In genomic region chr12:47188576-47189441, GRCh38 we compare ENCODE assay signal across 10 cellular contexts.
DNase-seq lines count a peak whose midpoint lies in the region; ATAC-seq and TF ChIP-seq lines count a peak whose summit lies in the region.
"Had no signal": no experiment of that assay in that cellular context is flagged by ENCODE, and none has a peak within 500 bp of the region (broad histone marks: within the 10 kb centered on the region; RNA-seq: fewer than 3 reads in every experiment).

No MANE protein-coding gene starts in this region.

- H3K4me1 Mint-ChIP-seq in activated T-helper 1 cell treated with anti-CD3 and anti-CD28 coated beads, Interleukin-12 subunit alpha, Interleukin-12 subunit beta, Interleukin-2, Interleukin-4 antibody, amounts not matched to agents 30 ng/mL and 10 ng/mL and 1 ng/mL, durations not matched to agents 14 hours and 24 hours and 36 hours (ENCODE audit: low read depth): peaks cover 61% of the 10 kb centered on the region
- peaks cover 50% of the 10 kb centered on the region for H3K4me1 Mint-ChIP-seq in T-helper 2 cell treated with Interferon-gamma antibody and Interleukin-4, amounts not matched to agents 5 μg/mL and 100 μg/mL, for 36 hours (ENCODE audit: low read depth)

- H3K36me3 ChIP-seq in psoas muscle (ENCODE audit: insufficient read depth in 1 of 2, low read depth in 1 of 2): no peaks in the 10 kb centered on the region

- no peaks in the 10 kb centered on the region for H3K27me3 Mint-ChIP-seq in activated T-helper 1 cell treated with anti-CD3 and anti-CD28 coated beads, Interleukin-12 subunit alpha, Interleukin-12 subunit beta, Interleukin-2, Interleukin-4 antibody, amounts not matched to agents 30 ng/mL and 10 ng/mL and 1 ng/mL, durations not matched to agents 14 hours and 24 hours and 36 hours (ENCODE audit: insufficient read depth)
- H3K27me3 Mint-ChIP-seq in T-helper 2 cell treated with Interferon-gamma antibody and Interleukin-4, amounts not matched to agents 5 μg/mL and 100 μg/mL, for 36 hours (ENCODE audit: low read depth): no peaks in the 10 kb centered on the region
- H3K27me3 Mint-ChIP-seq: naive B cell had no signal

- H3K9me3 ChIP-seq in AG04450 (ENCODE audit: control insufficient read depth, insufficient read depth, low read length): no peaks in the 10 kb centered on the region
- H3K9me3 ChIP-seq in psoas muscle: no peaks in the 10 kb centered on the region

- POLR2A ChIA-PET in AG04450 (lab: Yijun Ruan, JAX): no interaction called here

- H3K4me3 Mint-ChIP-seq in activated T-helper 1 cell treated with anti-CD3 and anti-CD28 coated beads, Interleukin-12 subunit alpha, Interleukin-12 subunit beta, Interleukin-2, Interleukin-4 antibody, amounts not matched to agents 30 ng/mL and 10 ng/mL and 1 ng/mL, durations not matched to agents 14 hours and 24 hours and 36 hours: no peak overlapping the region
- H3K4me3 Mint-ChIP-seq in T-helper 2 cell treated with Interferon-gamma antibody and Interleukin-4, amounts not matched to agents 5 μg/mL and 100 μg/mL, for 36 hours: no peak overlapping the region

- H3K36me3 Mint-ChIP-seq in activated T-helper 1 cell treated with anti-CD3 and anti-CD28 coated beads, Interleukin-12 subunit alpha, Interleukin-12 subunit beta, Interleukin-2, Interleukin-4 antibody, amounts not matched to agents 30 ng/mL and 10 ng/mL and 1 ng/mL, durations not matched to agents 14 hours and 24 hours and 36 hours (ENCODE audit: low read depth): peaks cover 34% of the 10 kb centered on the region
- peaks cover 39% of the 10 kb centered on the region for H3K36me3 Mint-ChIP-seq in T-helper 2 cell treated with Interferon-gamma antibody and Interleukin-4, amounts not matched to agents 5 μg/mL and 100 μg/mL, for 36 hours (ENCODE audit: low read depth)

- intact Hi-C loops in activated T-helper 1 cell treated with anti-CD3 and anti-CD28 coated beads, Interleukin-12 subunit alpha, Interleukin-12 subunit beta, Interleukin-2, Interleukin-4 antibody, amounts not matched to agents 30 ng/mL and 10 ng/mL and 1 ng/mL, durations not matched to agents 14 hours and 24 hours and 36 hours (cut with micrococcal nuclease): no loop called here
- intact Hi-C loops in psoas muscle (cut with DNase I): no loop called here

- no peaks in the 10 kb centered on the region for H3K9me3 Mint-ChIP-seq in activated T-helper 1 cell treated with anti-CD3 and anti-CD28 coated beads, Interleukin-12 subunit alpha, Interleukin-12 subunit beta, Interleukin-2, Interleukin-4 antibody, amounts not matched to agents 30 ng/mL and 10 ng/mL and 1 ng/mL, durations not matched to agents 14 hours and 24 hours and 36 hours
- no peaks in the 10 kb centered on the region for H3K9me3 Mint-ChIP-seq in T-helper 2 cell treated with Interferon-gamma antibody and Interleukin-4, amounts not matched to agents 5 μg/mL and 100 μg/mL, for 36 hours
- H3K9me3 Mint-ChIP-seq: naive B cell had no signal

- H3K4me1 ChIP-seq in psoas muscle: no peaks in the 10 kb centered on the region

- WGBS in psoas muscle, 3 donors: 31 to 52% (median 37%) methylated on average over 6 of the region's 6 CpGs

- CTCF ChIA-PET in AG04450 (lab: Charles Lee): no interaction called here

- peak; percentile 69 for ATAC-seq in left lobe of liver
- no peak for ATAC-seq in psoas muscle

- no peak overlapping the region for H3K4me3 ChIP-seq in AG04450 (ENCODE audit: low read depth, low read length)
- no peak overlapping the region for H3K4me3 ChIP-seq in psoas muscle

- peak overlapping the region; percentile 3 for H3K27ac ChIP-seq in AG04450 (ENCODE audit: low read depth, low read length)
- no peak overlapping the region for H3K27ac ChIP-seq in psoas muscle

- TF ChIP-seq CTCF in AG04450 (IDR thresholded peaks at IDR 0.05; ENCODE audit: low read depth, low read length) (no peak), psoas muscle (IDR thresholded peaks at IDR 0.05) (no peak)

- no peaks in the 10 kb centered on the region for H3K27me3 ChIP-seq in AG04450 (ENCODE audit: control insufficient read depth, insufficient read depth, low read length)
- no peaks in the 10 kb centered on the region for H3K27me3 ChIP-seq in psoas muscle (ENCODE audit: insufficient read depth in 3 of 3, low read length in 2 of 3)

- DNase-seq in AG04450 (ENCODE audit: low read depth, low spot score): peak; percentile 18
- peak; percentile 74 for DNase-seq in Daoy (ENCODE audit: low read depth)
- DNase-seq in activated T-helper 1 cell treated with anti-CD3 and anti-CD28 coated beads, Interleukin-12 subunit alpha, Interleukin-12 subunit beta, Interleukin-2, Interleukin-4 antibody, amounts not matched to agents 30 ng/mL and 10 ng/mL and 1 ng/mL, durations not matched to agents 14 hours and 24 hours and 36 hours (ENCODE audit: low spot score): no peak
- DNase-seq in left lobe of liver (ENCODE audit: low spot score): no peak
- DNase-seq in psoas muscle: no peak
- DNase-seq in effector CD8-positive, alpha-beta T cell (lab: John Stamatoyannopoulos, UW): no peak
- no peak for DNase-seq in cerebellar nuclear complex (lab: John Stamatoyannopoulos, UW)
- no peak for DNase-seq in T-helper 2 cell treated with Interferon-gamma antibody and Interleukin-4, amounts not matched to agents 5 μg/mL and 100 μg/mL, for 36 hours (ENCODE audit: low spot score)
- DNase-seq: GF-D8, naive B cell had no signal

- peak overlapping the region; percentile 12 for H3K27ac Mint-ChIP-seq in activated T-helper 1 cell treated with anti-CD3 and anti-CD28 coated beads, Interleukin-12 subunit alpha, Interleukin-12 subunit beta, Interleukin-2, Interleukin-4 antibody, amounts not matched to agents 30 ng/mL and 10 ng/mL and 1 ng/mL, durations not matched to agents 14 hours and 24 hours and 36 hours
- no peak overlapping the region for H3K27ac Mint-ChIP-seq in T-helper 2 cell treated with Interferon-gamma antibody and Interleukin-4, amounts not matched to agents 5 μg/mL and 100 μg/mL, for 36 hours

Comparison
In these comparisons a context has a peak if more than half of its experiments do, and no peak if none do; other contexts are left out.
1. DNase-seq: peak in AG04450 (single experiment) and Daoy (single experiment); none in activated T-helper 1 cell treated with anti-CD3 and anti-CD28 coated beads, Interleukin-12 subunit alpha, Interleukin-12 subunit beta, Interleukin-2, Interleukin-4 antibody, amounts not matched to agents 30 ng/mL and 10 ng/mL and 1 ng/mL, durations not matched to agents 14 hours and 24 hours and 36 hours (single experiment), left lobe of liver (single experiment), psoas muscle (0 of 2), effector CD8-positive, alpha-beta T cell (single experiment), cerebellar nuclear complex (0 of 2) and T-helper 2 cell treated with Interferon-gamma antibody and Interleukin-4, amounts not matched to agents 5 μg/mL and 100 μg/mL, for 36 hours (single experiment).